Comparison of ENCODE assay signal across 1 cellular context in the genomic region with DNA sequence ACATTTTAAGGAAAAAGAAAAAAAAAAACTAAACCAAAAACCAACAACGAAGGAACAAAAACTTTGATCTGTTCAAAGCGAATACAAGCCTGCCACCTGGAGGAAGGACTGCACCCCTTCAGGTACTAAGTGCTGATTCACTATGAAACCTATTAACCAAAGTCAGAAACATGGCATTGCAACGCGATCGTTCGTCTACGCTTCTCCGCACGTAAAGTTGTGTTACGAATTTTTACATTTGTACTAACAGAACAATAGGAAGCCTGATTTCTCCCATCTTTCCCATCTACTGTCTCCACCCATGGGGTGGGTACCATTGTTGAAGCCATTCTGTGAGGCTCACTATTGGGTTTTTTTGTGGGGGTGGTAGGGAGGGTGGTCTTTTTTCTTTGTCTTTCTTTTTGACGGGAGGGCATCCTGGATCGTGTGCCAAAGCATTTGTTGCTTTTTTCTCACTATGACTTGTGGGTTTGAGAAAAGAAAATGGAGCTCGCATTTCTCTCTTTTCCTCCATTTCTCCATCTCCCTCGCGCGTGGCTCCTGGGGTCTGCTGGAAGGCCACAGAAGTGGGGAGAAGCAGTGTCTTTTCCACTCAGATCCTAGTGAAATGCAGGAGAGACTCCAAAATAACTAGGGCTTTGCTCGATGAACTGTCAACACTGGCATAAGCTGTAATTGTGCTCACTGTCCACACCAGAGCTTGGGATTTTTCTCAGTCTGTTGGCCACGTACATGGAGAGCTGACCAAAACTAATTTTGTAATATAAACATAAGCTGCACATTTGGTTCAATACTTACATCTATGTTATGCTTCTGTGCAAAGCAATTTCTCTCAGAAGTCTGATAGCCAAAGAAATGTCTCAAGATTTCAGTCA.
TF ChIP-seq lines count a peak whose summit lies in the region.

No MANE protein-coding gene starts in this region.

TF ChIP-seq in HepG2, 621 proteins besides CTCF, POLR2A, EP300 and RAD21 (continued from another document and continues in another):
- TF ChIP-seq, protein P1, sequence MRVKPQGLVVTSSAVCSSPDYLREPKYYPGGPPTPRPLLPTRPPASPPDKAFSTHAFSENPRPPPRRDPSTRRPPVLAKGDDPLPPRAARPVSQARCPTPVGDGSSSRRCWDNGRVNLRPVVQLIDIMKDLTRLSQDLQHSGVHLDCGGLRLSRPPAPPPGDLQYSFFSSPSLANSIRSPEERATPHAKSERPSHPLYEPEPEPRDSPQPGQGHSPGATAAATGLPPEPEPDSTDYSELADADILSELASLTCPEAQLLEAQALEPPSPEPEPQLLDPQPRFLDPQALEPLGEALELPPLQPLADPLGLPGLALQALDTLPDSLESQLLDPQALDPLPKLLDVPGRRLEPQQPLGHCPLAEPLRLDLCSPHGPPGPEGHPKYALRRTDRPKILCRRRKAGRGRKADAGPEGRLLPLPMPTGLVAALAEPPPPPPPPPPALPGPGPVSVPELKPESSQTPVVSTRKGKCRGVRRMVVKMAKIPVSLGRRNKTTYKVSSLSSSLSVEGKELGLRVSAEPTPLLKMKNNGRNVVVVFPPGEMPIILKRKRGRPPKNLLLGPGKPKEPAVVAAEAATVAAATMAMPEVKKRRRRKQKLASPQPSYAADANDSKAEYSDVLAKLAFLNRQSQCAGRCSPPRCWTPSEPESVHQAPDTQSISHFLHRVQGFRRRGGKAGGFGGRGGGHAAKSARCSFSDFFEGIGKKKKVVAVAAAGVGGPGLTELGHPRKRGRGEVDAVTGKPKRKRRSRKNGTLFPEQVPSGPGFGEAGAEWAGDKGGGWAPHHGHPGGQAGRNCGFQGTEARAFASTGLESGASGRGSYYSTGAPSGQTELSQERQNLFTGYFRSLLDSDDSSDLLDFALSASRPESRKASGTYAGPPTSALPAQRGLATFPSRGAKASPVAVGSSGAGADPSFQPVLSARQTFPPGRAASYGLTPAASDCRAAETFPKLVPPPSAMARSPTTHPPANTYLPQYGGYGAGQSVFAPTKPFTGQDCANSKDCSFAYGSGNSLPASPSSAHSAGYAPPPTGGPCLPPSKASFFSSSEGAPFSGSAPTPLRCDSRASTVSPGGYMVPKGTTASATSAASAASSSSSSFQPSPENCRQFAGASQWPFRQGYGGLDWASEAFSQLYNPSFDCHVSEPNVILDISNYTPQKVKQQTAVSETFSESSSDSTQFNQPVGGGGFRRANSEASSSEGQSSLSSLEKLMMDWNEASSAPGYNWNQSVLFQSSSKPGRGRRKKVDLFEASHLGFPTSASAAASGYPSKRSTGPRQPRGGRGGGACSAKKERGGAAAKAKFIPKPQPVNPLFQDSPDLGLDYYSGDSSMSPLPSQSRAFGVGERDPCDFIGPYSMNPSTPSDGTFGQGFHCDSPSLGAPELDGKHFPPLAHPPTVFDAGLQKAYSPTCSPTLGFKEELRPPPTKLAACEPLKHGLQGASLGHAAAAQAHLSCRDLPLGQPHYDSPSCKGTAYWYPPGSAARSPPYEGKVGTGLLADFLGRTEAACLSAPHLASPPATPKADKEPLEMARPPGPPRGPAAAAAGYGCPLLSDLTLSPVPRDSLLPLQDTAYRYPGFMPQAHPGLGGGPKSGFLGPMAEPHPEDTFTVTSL (CRISPR knock-in tag; IDR thresholded peaks at IDR 0.05; ENCODE audit: borderline replicate concordance): no peak
- TF ChIP-seq, protein P2, sequence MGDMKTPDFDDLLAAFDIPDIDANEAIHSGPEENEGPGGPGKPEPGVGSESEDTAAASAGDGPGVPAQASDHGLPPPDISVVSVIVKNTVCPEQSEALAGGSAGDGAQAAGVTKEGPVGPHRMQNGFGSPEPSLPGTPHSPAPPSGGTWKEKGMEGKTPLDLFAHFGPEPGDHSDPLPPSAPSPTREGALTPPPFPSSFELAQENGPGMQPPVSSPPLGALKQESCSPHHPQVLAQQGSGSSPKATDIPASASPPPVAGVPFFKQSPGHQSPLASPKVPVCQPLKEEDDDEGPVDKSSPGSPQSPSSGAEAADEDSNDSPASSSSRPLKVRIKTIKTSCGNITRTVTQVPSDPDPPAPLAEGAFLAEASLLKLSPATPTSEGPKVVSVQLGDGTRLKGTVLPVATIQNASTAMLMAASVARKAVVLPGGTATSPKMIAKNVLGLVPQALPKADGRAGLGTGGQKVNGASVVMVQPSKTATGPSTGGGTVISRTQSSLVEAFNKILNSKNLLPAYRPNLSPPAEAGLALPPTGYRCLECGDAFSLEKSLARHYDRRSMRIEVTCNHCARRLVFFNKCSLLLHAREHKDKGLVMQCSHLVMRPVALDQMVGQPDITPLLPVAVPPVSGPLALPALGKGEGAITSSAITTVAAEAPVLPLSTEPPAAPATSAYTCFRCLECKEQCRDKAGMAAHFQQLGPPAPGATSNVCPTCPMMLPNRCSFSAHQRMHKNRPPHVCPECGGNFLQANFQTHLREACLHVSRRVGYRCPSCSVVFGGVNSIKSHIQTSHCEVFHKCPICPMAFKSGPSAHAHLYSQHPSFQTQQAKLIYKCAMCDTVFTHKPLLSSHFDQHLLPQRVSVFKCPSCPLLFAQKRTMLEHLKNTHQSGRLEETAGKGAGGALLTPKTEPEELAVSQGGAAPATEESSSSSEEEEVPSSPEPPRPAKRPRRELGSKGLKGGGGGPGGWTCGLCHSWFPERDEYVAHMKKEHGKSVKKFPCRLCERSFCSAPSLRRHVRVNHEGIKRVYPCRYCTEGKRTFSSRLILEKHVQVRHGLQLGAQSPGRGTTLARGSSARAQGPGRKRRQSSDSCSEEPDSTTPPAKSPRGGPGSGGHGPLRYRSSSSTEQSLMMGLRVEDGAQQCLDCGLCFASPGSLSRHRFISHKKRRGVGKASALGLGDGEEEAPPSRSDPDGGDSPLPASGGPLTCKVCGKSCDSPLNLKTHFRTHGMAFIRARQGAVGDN (CRISPR knock-in tag; IDR thresholded peaks at IDR 0.05): no peak
- TF ChIP-seq MEIS2 (CRISPR knock-in tag; IDR thresholded peaks at IDR 0.05) (no peak), RBM22 (optimal IDR thresholded peaks at IDR 0.05; ENCODE audit: low read length) (no peak), MIXL1 (CRISPR knock-in tag; IDR thresholded peaks at IDR 0.05) (peak; percentile 48; the same call in 1 of the 2 replicates), NFE2 (CRISPR knock-in tag; IDR thresholded peaks at IDR 0.05) (peak; percentile 79; the same call in 1 of the 2 replicates), NAIF1 (CRISPR knock-in tag; IDR thresholded peaks at IDR 0.05; ENCODE audit: borderline replicate concordance) (no peak), MAFK (conservative IDR thresholded peaks at IDR 0.05 in 1 of 2, IDR thresholded peaks at IDR 0.05 in 1 of 2; ENCODE audit: low read length in 2 of 2) (0 out of 4 replicates have a peak, but pooled peaks of 1 of the 2 experiments have one; percentile 45), GTF3A (CRISPR knock-in tag; conservative IDR thresholded peaks at IDR 0.05) (no peak), ZNF547 (CRISPR knock-in tag; IDR thresholded peaks at IDR 0.05) (no peak), TEAD3 (CRISPR knock-in tag; optimal IDR thresholded peaks at IDR 0.05; ENCODE audit: borderline replicate concordance) (peak; percentile 95), GABPA (IDR thresholded peaks at IDR 0.05; ENCODE audit: low read depth, low read length) (no peak), GABPA (CRISPR knock-in tag; IDR thresholded peaks at IDR 0.05; ENCODE audit: low read depth) (no peak), ZNF354B (CRISPR knock-in tag; IDR thresholded peaks at IDR 0.05) (no peak), SPEN (CRISPR knock-in tag; IDR thresholded peaks at IDR 0.05; ENCODE audit: low read depth) (no peak), ZKSCAN5 (CRISPR knock-in tag; IDR thresholded peaks at IDR 0.05) (no peak), STAG1 (CRISPR knock-in tag; IDR thresholded peaks at IDR 0.05) (peak; percentile 84), MLLT10 (CRISPR knock-in tag; IDR thresholded peaks at IDR 0.05) (no peak), CHD2 (IDR thresholded peaks at IDR 0.05; ENCODE audit: low read depth, low read length) (no peak), SMC3 (IDR thresholded peaks at IDR 0.05; ENCODE audit: low read length) (peak; percentile 71), TAF1 (CRISPR knock-in tag; IDR thresholded peaks at IDR 0.05) (no peak), ZFP36 (IDR thresholded peaks at IDR 0.05; ENCODE audit: borderline replicate concordance, low read depth, low read length, partially characterized antibody) (peak; percentile 11)
- TF ChIP-seq, protein P3, sequence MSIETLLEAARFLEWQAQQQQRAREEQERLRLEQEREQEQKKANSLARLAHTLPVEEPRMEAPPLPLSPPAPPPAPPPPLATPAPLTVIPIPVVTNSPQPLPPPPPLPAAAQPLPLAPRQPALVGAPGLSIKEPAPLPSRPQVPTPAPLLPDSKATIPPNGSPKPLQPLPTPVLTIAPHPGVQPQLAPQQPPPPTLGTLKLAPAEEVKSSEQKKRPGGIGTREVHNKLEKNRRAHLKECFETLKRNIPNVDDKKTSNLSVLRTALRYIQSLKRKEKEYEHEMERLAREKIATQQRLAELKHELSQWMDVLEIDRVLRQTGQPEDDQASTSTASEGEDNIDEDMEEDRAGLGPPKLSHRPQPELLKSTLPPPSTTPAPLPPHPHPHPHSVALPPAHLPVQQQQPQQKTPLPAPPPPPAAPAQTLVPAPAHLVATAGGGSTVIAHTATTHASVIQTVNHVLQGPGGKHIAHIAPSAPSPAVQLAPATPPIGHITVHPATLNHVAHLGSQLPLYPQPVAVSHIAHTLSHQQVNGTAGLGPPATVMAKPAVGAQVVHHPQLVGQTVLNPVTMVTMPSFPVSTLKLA (IDR thresholded peaks at IDR 0.05): no peak
- TF ChIP-seq, protein P4, sequence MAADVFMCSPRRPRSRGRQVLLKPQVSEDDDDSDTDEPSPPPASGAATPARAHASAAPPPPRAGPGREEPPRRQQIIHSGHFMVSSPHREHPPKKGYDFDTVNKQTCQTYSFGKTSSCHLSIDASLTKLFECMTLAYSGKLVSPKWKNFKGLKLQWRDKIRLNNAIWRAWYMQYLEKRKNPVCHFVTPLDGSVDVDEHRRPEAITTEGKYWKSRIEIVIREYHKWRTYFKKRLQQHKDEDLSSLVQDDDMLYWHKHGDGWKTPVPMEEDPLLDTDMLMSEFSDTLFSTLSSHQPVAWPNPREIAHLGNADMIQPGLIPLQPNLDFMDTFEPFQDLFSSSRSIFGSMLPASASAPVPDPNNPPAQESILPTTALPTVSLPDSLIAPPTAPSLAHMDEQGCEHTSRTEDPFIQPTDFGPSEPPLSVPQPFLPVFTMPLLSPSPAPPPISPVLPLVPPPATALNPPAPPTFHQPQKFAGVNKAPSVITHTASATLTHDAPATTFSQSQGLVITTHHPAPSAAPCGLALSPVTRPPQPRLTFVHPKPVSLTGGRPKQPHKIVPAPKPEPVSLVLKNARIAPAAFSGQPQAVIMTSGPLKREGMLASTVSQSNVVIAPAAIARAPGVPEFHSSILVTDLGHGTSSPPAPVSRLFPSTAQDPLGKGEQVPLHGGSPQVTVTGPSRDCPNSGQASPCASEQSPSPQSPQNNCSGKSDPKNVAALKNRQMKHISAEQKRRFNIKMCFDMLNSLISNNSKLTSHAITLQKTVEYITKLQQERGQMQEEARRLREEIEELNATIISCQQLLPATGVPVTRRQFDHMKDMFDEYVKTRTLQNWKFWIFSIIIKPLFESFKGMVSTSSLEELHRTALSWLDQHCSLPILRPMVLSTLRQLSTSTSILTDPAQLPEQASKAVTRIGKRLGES (CRISPR knock-in tag; IDR thresholded peaks at IDR 0.05; ENCODE audit: borderline replicate concordance): no peak
- TF ChIP-seq, protein P5, sequence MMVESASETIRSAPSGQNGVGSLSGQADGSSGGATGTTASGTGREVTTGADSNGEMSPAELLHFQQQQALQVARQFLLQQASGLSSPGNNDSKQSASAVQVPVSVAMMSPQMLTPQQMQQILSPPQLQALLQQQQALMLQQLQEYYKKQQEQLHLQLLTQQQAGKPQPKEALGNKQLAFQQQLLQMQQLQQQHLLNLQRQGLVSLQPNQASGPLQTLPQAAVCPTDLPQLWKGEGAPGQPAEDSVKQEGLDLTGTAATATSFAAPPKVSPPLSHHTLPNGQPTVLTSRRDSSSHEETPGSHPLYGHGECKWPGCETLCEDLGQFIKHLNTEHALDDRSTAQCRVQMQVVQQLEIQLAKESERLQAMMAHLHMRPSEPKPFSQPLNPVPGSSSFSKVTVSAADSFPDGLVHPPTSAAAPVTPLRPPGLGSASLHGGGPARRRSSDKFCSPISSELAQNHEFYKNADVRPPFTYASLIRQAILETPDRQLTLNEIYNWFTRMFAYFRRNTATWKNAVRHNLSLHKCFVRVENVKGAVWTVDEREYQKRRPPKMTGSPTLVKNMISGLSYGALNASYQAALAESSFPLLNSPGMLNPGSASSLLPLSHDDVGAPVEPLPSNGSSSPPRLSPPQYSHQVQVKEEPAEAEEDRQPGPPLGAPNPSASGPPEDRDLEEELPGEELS (CRISPR knock-in tag; IDR thresholded peaks at IDR 0.05): no peak
- TF ChIP-seq, protein P6, sequence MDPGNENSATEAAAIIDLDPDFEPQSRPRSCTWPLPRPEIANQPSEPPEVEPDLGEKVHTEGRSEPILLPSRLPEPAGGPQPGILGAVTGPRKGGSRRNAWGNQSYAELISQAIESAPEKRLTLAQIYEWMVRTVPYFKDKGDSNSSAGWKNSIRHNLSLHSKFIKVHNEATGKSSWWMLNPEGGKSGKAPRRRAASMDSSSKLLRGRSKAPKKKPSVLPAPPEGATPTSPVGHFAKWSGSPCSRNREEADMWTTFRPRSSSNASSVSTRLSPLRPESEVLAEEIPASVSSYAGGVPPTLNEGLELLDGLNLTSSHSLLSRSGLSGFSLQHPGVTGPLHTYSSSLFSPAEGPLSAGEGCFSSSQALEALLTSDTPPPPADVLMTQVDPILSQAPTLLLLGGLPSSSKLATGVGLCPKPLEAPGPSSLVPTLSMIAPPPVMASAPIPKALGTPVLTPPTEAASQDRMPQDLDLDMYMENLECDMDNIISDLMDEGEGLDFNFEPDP (CRISPR knock-in tag; conservative IDR thresholded peaks at IDR 0.05): no peak
- TF ChIP-seq, protein P7, sequence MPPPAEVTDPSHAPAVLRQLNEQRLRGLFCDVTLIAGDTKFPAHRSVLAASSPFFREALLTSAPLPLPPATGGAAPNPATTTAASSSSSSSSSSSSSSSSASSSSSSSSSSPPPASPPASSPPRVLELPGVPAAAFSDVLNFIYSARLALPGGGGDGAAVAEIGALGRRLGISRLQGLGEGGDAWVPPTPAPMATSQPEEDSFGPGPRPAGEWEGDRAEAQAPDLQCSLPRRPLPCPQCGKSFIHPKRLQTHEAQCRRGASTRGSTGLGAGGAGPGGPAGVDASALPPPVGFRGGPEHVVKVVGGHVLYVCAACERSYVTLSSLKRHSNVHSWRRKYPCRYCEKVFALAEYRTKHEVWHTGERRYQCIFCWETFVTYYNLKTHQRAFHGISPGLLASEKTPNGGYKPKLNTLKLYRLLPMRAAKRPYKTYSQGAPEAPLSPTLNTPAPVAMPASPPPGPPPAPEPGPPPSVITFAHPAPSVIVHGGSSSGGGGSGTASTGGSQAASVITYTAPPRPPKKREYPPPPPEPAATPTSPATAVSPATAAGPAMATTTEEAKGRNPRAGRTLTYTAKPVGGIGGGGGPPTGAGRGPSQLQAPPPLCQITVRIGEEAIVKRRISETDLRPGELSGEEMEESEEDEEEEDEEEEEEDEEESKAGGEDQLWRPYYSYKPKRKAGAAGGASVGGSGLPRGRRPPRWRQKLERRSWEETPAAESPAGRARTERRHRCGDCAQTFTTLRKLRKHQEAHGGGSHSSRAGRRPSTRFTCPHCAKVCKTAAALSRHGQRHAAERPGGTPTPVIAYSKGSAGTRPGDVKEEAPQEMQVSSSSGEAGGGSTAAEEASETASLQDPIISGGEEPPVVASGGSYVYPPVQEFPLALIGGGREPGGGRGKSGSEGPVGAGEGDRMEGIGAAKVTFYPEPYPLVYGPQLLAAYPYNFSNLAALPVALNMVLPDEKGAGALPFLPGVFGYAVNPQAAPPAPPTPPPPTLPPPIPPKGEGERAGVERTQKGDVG (CRISPR knock-in tag; IDR thresholded peaks at IDR 0.05; ENCODE audit: borderline replicate concordance): no peak
- TF ChIP-seq, protein P8, sequence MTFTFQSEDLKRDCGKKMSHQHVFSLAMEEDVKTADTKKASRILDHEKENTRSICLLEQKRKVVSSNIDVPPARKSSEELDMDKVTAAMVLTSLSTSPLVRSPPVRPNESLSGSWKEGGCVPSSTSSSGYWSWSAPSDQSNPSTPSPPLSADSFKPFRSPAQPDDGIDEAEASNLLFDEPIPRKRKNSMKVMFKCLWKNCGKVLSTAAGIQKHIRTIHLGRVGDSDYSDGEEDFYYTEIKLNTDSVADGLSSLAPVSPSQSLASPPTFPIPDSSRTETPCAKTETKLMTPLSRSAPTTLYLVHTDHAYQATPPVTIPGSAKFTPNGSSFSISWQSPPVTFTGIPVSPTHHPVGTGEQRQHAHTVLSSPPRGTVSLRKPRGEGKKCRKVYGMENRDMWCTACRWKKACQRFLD (CRISPR knock-in tag; IDR thresholded peaks at IDR 0.05; ENCODE audit: borderline replicate concordance): no peak
